ENCODE assay signal across 1 cellular context in the genomic region with DNA sequence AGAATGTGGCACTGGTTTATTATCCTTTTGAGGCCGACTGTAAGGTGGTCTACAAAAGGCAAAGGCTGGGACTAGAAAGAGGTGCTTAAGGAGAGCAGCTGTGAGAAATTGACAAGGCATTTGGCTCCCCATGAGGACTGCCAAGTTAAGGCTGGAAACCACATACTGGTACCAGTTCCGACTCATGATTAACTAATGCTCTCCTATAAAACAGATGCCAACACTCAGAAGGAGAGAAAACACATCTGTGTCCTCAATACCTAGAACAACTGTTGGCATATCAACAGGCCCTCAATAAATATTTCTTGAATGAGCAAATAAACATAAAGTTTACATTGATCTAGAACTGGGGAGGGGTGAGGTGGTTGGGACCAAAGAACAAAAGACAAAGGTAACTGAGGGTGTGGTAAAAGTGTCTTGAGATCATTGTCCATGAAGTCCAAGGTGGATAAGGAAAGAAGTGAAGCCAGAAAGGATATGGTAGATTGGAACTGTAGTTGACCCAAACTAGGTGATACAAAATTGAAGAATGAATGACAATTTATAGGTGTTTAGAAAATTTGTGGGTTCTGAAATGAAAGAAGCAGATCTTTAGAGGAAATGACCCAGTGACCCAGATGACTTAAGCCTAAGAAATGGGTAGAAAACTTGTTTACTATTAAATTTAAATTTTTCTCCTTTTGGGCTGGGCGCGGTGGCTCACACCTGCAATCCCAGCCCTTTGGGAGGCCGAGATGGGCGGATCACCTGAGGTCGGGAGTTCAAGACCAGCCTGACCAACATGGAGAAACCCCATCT.
TF ChIP-seq lines count a peak whose summit lies in the region.

No MANE protein-coding gene starts in this region.

TF ChIP-seq in A549, 52 proteins besides CTCF, POLR2A, EP300 and RAD21 (continued from another document):
- TF ChIP-seq, protein P1, sequence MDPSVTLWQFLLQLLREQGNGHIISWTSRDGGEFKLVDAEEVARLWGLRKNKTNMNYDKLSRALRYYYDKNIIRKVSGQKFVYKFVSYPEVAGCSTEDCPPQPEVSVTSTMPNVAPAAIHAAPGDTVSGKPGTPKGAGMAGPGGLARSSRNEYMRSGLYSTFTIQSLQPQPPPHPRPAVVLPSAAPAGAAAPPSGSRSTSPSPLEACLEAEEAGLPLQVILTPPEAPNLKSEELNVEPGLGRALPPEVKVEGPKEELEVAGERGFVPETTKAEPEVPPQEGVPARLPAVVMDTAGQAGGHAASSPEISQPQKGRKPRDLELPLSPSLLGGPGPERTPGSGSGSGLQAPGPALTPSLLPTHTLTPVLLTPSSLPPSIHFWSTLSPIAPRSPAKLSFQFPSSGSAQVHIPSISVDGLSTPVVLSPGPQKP (IDR thresholded peaks at IDR 0.05; ENCODE audit: low read depth, low read length), result no peak
- TF ChIP-seq CEBPB (IDR thresholded peaks at IDR 0.05) (no peak), POLR2AphosphoS2 (conservative IDR thresholded peaks at IDR 0.05; ENCODE audit: low read length) (no peak), FOSB (CRISPR knock-in tag; IDR thresholded peaks at IDR 0.05) (no peak), FOXS1 (CRISPR knock-in tag; IDR thresholded peaks at IDR 0.05) (no peak), SMC3 (IDR thresholded peaks at IDR 0.05) (no peak), HOXB13 (CRISPR knock-in tag; IDR thresholded peaks at IDR 0.05; ENCODE audit: low read depth) (no peak), CHD2 (IDR thresholded peaks at IDR 0.05; ENCODE audit: low read length, partially characterized antibody) (no peak), CBX8 (IDR thresholded peaks at IDR 0.05) (no peak), GATA3 (IDR thresholded peaks at IDR 0.05; ENCODE audit: borderline replicate concordance) (no peak)
- TF ChIP-seq, protein P2, sequence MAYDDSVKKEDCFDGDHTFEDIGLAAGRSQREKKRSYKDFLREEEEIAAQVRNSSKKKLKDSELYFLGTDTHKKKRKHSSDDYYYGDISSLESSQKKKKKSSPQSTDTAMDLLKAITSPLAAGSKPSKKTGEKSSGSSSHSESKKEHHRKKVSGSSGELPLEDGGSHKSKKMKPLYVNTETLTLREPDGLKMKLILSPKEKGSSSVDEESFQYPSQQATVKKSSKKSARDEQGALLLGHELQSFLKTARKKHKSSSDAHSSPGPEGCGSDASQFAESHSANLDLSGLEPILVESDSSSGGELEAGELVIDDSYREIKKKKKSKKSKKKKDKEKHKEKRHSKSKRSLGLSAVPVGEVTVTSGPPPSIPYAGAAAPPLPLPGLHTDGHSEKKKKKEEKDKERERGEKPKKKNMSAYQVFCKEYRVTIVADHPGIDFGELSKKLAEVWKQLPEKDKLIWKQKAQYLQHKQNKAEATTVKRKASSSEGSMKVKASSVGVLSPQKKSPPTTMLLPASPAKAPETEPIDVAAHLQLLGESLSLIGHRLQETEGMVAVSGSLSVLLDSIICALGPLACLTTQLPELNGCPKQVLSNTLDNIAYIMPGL (CRISPR knock-in tag; IDR thresholded peaks at IDR 0.05; ENCODE audit: borderline replicate concordance), result no peak
